In the genomic region with DNA sequence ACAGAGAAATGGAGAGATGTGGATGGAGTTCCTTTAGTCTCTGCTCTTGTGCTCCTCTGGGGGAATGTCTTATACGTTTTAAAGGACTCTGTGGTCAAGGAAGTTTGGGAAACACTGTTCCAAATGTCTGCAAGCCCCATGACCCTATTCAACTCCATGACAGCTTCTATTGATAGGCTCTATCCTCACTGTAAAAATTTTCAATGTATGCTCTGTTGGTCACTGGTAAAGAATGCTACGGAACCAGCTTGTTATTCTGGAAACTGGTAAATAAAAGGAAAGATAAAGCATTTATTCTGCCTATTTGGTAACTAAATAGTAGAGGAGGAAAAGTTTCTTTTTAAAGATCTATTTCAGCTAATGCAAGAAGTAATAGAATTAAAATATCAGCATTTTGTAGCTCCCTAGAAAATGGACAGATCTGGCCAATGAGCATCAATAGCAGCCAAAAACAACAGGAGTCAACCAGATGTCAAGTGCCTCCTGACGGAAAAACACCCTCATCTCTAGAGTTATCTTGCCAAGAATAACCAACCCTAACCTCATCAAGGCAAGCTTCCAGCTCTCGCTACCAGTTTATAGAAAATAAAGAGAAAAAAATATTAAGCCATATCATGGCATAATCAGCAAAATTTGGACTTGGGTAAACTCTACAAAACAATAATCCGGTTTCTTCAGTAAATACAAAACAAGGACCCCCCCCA, we compare ENCODE assay signal across 17 cellular contexts. TPM values are rescaled to one million over a fixed set of nuclear protein-coding genes. Genes with fewer than 3 reads are reported as not detected.
DNase-seq lines count a peak whose midpoint lies in the region; ATAC-seq, FAIRE-seq and TF ChIP-seq lines count a peak whose summit lies in the region.
"Had no signal": no experiment of that assay in that cellular context is flagged by ENCODE, and none has a peak within 500 bp of the region (broad histone marks: within the 10 kb centered on the region; RNA-seq: fewer than 3 reads in every experiment).

No MANE protein-coding gene starts in this region.

- H3K27ac Mint-ChIP-seq in GM23338 = no peak overlapping the region

- no peak for FAIRE-seq in GM12892 (lab: Jason Lieb, UNC)
- FAIRE-seq: bronchial epithelial cell, endometrium had no signal

- 68 to 72% methylated on average over 5 of the region's 5 CpGs for WGBS in heart right ventricle, 2 donors
- WGBS in right cardiac atrium = 52% methylated on average over 5 of the region's 5 CpGs

- H3K4me3 Mint-ChIP-seq in GM23338 = no peak overlapping the region

- peak in 6 of 8 donors; percentile 38 to 68 (median 52) for ATAC-seq in heart right ventricle
- ATAC-seq in right cardiac atrium = peak; percentile 80 to 90
- no peak for ATAC-seq in GM23338
- ATAC-seq: left colon had no signal

- H3K4me1 ChIP-seq in heart right ventricle = peaks cover 0 to 12% (median 0%) of the 10 kb centered on the region in 9 donors
- peaks cover 1% of the 10 kb centered on the region for H3K4me1 ChIP-seq in right cardiac atrium (ENCODE audit: control insufficient read depth, insufficient read depth, low read length)
- H3K4me1 ChIP-seq in GM23338 (ENCODE audit: insufficient read depth) = no peaks in the 10 kb centered on the region
- H3K4me1 ChIP-seq: SJCRH30, uterus had no signal

- no peaks in the 10 kb centered on the region for H3F3A ChIP-seq in GM23338 (replicated peaks; ENCODE audit: low read depth)

- intact Hi-C loops in heart right ventricle (cut with DNase I) (loop anchor here in 3 of 10 donors (5.0 to 10.0 kb wide), 2 partner anchors 418 to 421 kb away; no protein-coding TSS in a partner anchor), cardiac septum (cut with DNase I) (no loop called here), right cardiac atrium (cut with DNase I) (loop anchor here in 3 of 4 donors (10.0 kb wide), 2 partner anchors 411 to 421 kb away; no protein-coding TSS in a partner anchor)

- peaks cover 0 to 100% (median 50%) of the 10 kb centered on the region in 9 donors for H3K36me3 ChIP-seq in heart right ventricle
- H3K36me3 ChIP-seq in brain microvascular endothelial cell (replicated peaks) = peaks cover 19% of the 10 kb centered on the region
- H3K36me3 ChIP-seq in GM23338 (ENCODE audit: insufficient read depth) = peaks cover 23% of the 10 kb centered on the region
- H3K36me3 ChIP-seq: uterus had no signal

- H3K4me1 Mint-ChIP-seq in GM23338 = no peaks in the 10 kb centered on the region

- in situ Hi-C loops in brain microvascular endothelial cell (cut with HindIII; ENCODE audit: low pct_ligation_motif_present, low sequenced_read_pairs) = no loop called here

- H3K9me3 Mint-ChIP-seq in GM23338 = no peaks in the 10 kb centered on the region

- H3K27me3 Mint-ChIP-seq in GM23338 (ENCODE audit: insufficient read depth, low read depth, poor library complexity) = no peaks in the 10 kb centered on the region

- no peaks in the 10 kb centered on the region for H3K9me3 ChIP-seq in heart right ventricle
- no peaks in the 10 kb centered on the region for H3K9me3 ChIP-seq in right cardiac atrium (ENCODE audit: control insufficient read depth, low read length)
- H3K9me3 ChIP-seq: SJCRH30, uterus had no signal

- no peaks in the 10 kb centered on the region for H3K9me2 ChIP-seq in GM23338 (ENCODE audit: insufficient read depth)

- H3K4me3 ChIP-seq in heart right ventricle (no peak overlapping the region), brain microvascular endothelial cell (ENCODE audit: low read depth, low read length) (no peak overlapping the region), right cardiac atrium (ENCODE audit: low read length) (no peak overlapping the region), GM23338 (no peak overlapping the region)
- H3K4me3 ChIP-seq: SJCRH30, uterus had no signal

- H3K4me2 ChIP-seq in GM23338 = no peak overlapping the region

- DNase-seq in heart right ventricle (peak in 1 of 2 donors; percentile 23), cardiac septum (ENCODE audit: low spot score) (no peak), brain microvascular endothelial cell (peak; percentile 74), right cardiac atrium (no peak), occipital lobe (lab: John Stamatoyannopoulos, UW) (no peak), GM23338 (ENCODE audit: low spot score) (no peak), GM12892 (ENCODE audit: insufficient read length) (no peak), SW 1271 (lab: John Stamatoyannopoulos, UW) (no peak)
- DNase-seq: activated CD4-positive, alpha-beta T cell treated with anti-CD3 and anti-CD28 coated beads, Interleukin-2, amount 50 U/mL, for 48 hours; hypothalamus; left colon; NCI-H2171 treated with DMSO at 0.1 percent for 48 hours; SJCRH30; stimulated activated CD4-positive, alpha-beta T cell treated with anti-CD3 and anti-CD28 coated beads, Interleukin-4, amount 100 ng/mL, for 1 hour; uterus had no signal

- no peaks in the 10 kb centered on the region for H3K79me2 ChIP-seq in GM23338 (replicated peaks; ENCODE audit: insufficient read depth)

- H3K27me3 ChIP-seq in heart right ventricle = no peaks in the 10 kb centered on the region
- no peaks in the 10 kb centered on the region for H3K27me3 ChIP-seq in brain microvascular endothelial cell (replicated peaks)
- no peaks in the 10 kb centered on the region for H3K27me3 ChIP-seq in right cardiac atrium (ENCODE audit: control insufficient read depth, insufficient read depth)
- H3K27me3 ChIP-seq in GM23338 (ENCODE audit: insufficient read depth) = no peaks in the 10 kb centered on the region
- H3K27me3 ChIP-seq: SJCRH30, uterus had no signal

- H3K27ac ChIP-seq in heart right ventricle (peak overlapping the region in 1 of 10 donors; percentile 25), brain microvascular endothelial cell (no peak overlapping the region), right cardiac atrium (ENCODE audit: low read length) (no peak overlapping the region), GM23338 (ENCODE audit: low read depth) (no peak overlapping the region)
- H3K27ac ChIP-seq: SJCRH30, uterus had no signal

- no peak for TF ChIP-seq POLR2A in GM12892 (IDR thresholded peaks at IDR 0.05; ENCODE audit: low read depth, low read length)

- no peak overlapping the region for H2AFZ ChIP-seq in GM23338

- H4K20me1 ChIP-seq in GM23338 (replicated peaks; ENCODE audit: insufficient read depth) = no peaks in the 10 kb centered on the region; the same call in none of the 2 replicates

- H3K36me3 Mint-ChIP-seq in GM23338 (ENCODE audit: low read depth) = peaks cover 75% of the 10 kb centered on the region

- TF ChIP-seq CTCF in heart right ventricle (IDR thresholded peaks at IDR 0.05) = no peak
- no peak for TF ChIP-seq CTCF in brain microvascular endothelial cell (IDR thresholded peaks at IDR 0.05; ENCODE audit: low read depth, low read length, missing control alignments)
- TF ChIP-seq CTCF in GM23338 (conservative IDR thresholded peaks at IDR 0.05; ENCODE audit: low read depth in 2 of 2) = no peak

TF ChIP-seq in GM23338, 12 proteins besides CTCF, POLR2A, EP300 and RAD21 (continues in another document):
- TF ChIP-seq, protein P1, sequence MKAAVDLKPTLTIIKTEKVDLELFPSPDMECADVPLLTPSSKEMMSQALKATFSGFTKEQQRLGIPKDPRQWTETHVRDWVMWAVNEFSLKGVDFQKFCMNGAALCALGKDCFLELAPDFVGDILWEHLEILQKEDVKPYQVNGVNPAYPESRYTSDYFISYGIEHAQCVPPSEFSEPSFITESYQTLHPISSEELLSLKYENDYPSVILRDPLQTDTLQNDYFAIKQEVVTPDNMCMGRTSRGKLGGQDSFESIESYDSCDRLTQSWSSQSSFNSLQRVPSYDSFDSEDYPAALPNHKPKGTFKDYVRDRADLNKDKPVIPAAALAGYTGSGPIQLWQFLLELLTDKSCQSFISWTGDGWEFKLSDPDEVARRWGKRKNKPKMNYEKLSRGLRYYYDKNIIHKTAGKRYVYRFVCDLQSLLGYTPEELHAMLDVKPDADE (IDR thresholded peaks at IDR 0.05) = no peak
- TF ChIP-seq JUNB (IDR thresholded peaks at IDR 0.05; ENCODE audit: unreplicated experiment) (no peak), CREB1 (CRISPR knock-in tag; IDR thresholded peaks at IDR 0.05; ENCODE audit: low read depth) (no peak), EZH2 (IDR thresholded peaks at IDR 0.05; ENCODE audit: low read depth, unreplicated experiment) (no peak)

RNA-seq across cellular contexts. Expression of gene GDE1, which starts 16.1 kb away (rescaled TPM):
- total RNA-seq in heart right ventricle (100 to 1,000 TPM in 7 of 10 donors, 10 to 100 TPM in 3; 82.6 to 128 (median 113) TPM), cardiac septum (89.1 TPM), right cardiac atrium (100 to 1,000 TPM; 103 to 121 (median 106) TPM), occipital lobe (29.9 TPM)
- polyA plus RNA-seq in heart right ventricle (10 to 100 TPM; 31.9 to 62.3 TPM), right cardiac atrium (72.9 TPM), GM23338 (2016; fragmentation: Nextera tagmentation; extraction: Ambion mirVana) (30.0 and 30.8 TPM in 2 replicates)
- 60.1 and 69.3 TPM in 2 replicates for total RNA-seq in GM23338 (2014; rRNA removed; shearing (Covaris generic))
- polyA plus RNA-seq in GM12892 (2012; ENCODE audit: missing spikeins) = 16.5 TPM

RNA-seq across cellular contexts. Expression of gene CCP110, which starts 18.0 kb away (rescaled TPM):
- total RNA-seq in heart right ventricle (1 to 10 TPM; 6.2 to 8.8 (median 7.9) TPM), cardiac septum (7.3 TPM), right cardiac atrium (10 to 100 TPM in 3 of 4 donors, 1 to 10 TPM in 1; 9.9 to 13.2 (median 10.3) TPM), occipital lobe (85.5 TPM)
- polyA plus RNA-seq in heart right ventricle (1 to 10 TPM; 2.4 to 4.3 TPM), right cardiac atrium (3.9 TPM), GM23338 (2016; fragmentation: Nextera tagmentation; extraction: Ambion mirVana) (8.3 and 10.7 TPM in 2 replicates)
- total RNA-seq in GM23338 (2014; rRNA removed; shearing (Covaris generic)) = 20.9 and 25.4 TPM in 2 replicates
- polyA plus RNA-seq in GM12892 (2012; ENCODE audit: missing spikeins) = 32.4 TPM

RNA-seq across cellular contexts. Expression of gene VPS35L, which starts 49.8 kb away (rescaled TPM):
- total RNA-seq in heart right ventricle (10 to 100 TPM; 24.0 to 35.1 (median 32.0) TPM), cardiac septum (30.1 TPM), right cardiac atrium (10 to 100 TPM; 31.5 to 40.1 (median 33.9) TPM), occipital lobe (43.2 TPM)
- polyA plus RNA-seq in heart right ventricle (10 to 100 TPM; 15.0 to 25.8 TPM), right cardiac atrium (19.8 TPM), GM23338 (2016; fragmentation: Nextera tagmentation; extraction: Ambion mirVana) (48.0 and 49.7 TPM in 2 replicates)
- total RNA-seq in GM23338 (2014; rRNA removed; shearing (Covaris generic)) = 54.6 and 61.3 TPM in 2 replicates
- polyA plus RNA-seq in GM12892 (2012; ENCODE audit: missing spikeins) = 16.0 TPM
